Comparison of ENCODE assay signal across 34 cellular contexts in the genomic region with DNA sequence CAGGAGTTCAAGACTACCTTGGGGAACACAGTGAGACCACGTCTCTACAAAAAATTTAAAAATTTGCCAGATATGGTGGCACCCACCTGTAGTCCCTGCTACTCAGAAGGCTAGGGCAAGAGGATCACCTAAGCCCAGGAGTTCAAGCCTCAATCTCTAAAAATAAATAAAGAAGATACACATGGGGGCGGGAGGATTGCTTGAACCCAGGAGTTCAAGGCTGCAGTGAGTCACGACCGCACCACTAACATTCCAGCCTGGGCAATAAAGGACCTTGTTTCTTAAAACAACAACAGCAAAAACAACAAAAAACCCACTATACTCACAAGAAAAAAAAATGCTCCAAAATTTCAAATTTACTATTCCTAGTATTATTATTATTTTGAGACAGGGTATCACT.
"Had no signal": no experiment of that assay in that cellular context is flagged by ENCODE, and none has a peak within 500 bp of the region (broad histone marks: within the 10 kb centered on the region; RNA-seq: fewer than 3 reads in every experiment).

No MANE protein-coding gene starts in this region.

- H3K9me3 ChIP-seq: MG63 had no signal

- H3K4me2 ChIP-seq: KMS-11 had no signal

- H3K27me3 ChIP-seq: MG63 had no signal

- H3K9ac ChIP-seq: KMS-11 had no signal

- DNase-seq: Karpas-422, Kasumi-1, MG63, MM.1S, MV-4-11, NCI-H1048, NCI-H1092, NCI-H1092 treated with DMSO at 0.1 percent for 48 hours, NCI-H1105, NCI-H1105 treated with DMSO at 0.1 percent for 48 hours, NCI-H1417, NCI-H1417 treated with DMSO at 0.1 percent for 48 hours, NCI-H1436, NCI-H1436 treated with DMSO at 0.1 percent for 48 hours, NCI-H146, NCI-H1694, NCI-H1694 treated with DMSO at 0.1 percent for 48 hours, NCI-H187, NCI-H187 treated with DMSO at 0.1 percent for 48 hours, NCI-H1930, NCI-H2029, NCI-H2029 treated with DMSO at 0.1 percent for 48 hours, NCI-H2081, NCI-H2081 treated with DMSO at 0.1 percent for 48 hours, NCI-H2107, NCI-H2171, NCI-H2171 treated with DMSO at 0.1 percent for 48 hours, NCI-H2227 treated with DMSO at 0.1 percent for 48 hours, NCI-H226, NCI-H345, NCI-H446, NCI-H446 treated with DMSO at 0.1 percent for 48 hours, NCI-H510A had no signal

- H3K4me3 ChIP-seq: MG63 had no signal

- H3K27ac ChIP-seq: KMS-11 had no signal
